ENCODE assay signal across 8 cellular contexts in genomic region chr7:82017334-82017943, GRCh38.
A peak's percentile ranks its signal among the peaks of the same experiment; 100 is the strongest.
DNase-seq lines count a peak whose midpoint lies in the region; ATAC-seq and TF ChIP-seq lines count a peak whose summit lies in the region.

No MANE protein-coding gene starts in this region.

- no peak overlapping the region for H2BK15ac ChIP-seq in neuronal stem cell (ENCODE audit: low read length)

- peaks cover 1 to 3% of the 10 kb centered on the region in 2 donors for H3K4me1 ChIP-seq in neuronal stem cell (ENCODE audit: control insufficient read depth in 2 of 2, insufficient read depth in 1 of 2, low read depth in 1 of 2, low read length in 2 of 2)

- TF ChIP-seq CTCF in GM06990 (IDR thresholded peaks at IDR 0.05; ENCODE audit: insufficient read depth, low read length, poor library complexity, severe bottlenecking), result peak; percentile 27

- H3K14ac ChIP-seq in neuronal stem cell (ENCODE audit: low read length), result no peak overlapping the region

- WGBS in neuronal stem cell (ENCODE audit: extremely low coverage in 2 of 2, insufficient read length in 2 of 2, insufficient replicate concordance in 1 of 2), 2 donors, result no CpG with 5 or more reads among the region's 1 CpG

- H3K4ac ChIP-seq in neuronal stem cell (ENCODE audit: low read length), result no peak overlapping the region

- no peak overlapping the region for H2BK120ac ChIP-seq in neuronal stem cell (ENCODE audit: low read depth, low read length)

- H3K36me3 ChIP-seq in GM06990 (ENCODE audit: control insufficient read depth, insufficient read depth, low read length) (no peaks in the 10 kb centered on the region), neuronal stem cell (replicated peaks in 1 of 2; ENCODE audit: control insufficient read depth in 2 of 2, insufficient read depth in 2 of 2, low read length in 2 of 2) (no peaks in the 10 kb centered on the region)

- H2BK12ac ChIP-seq in neuronal stem cell (ENCODE audit: low read length), result no peak overlapping the region

- no peaks in the 10 kb centered on the region for H3K9me3 ChIP-seq in neuronal stem cell (replicated peaks in 1 of 2; ENCODE audit: control insufficient read depth in 2 of 2, insufficient read depth in 1 of 2, low read depth in 1 of 2, low read length in 2 of 2)

- H3K79me1 ChIP-seq in neuronal stem cell (ENCODE audit: low read depth, low read length), result no peaks in the 10 kb centered on the region

- H3K27ac ChIP-seq in neuronal stem cell (replicated peaks; ENCODE audit: low read length), result no peak overlapping the region

- H4K8ac ChIP-seq in neuronal stem cell (ENCODE audit: low read depth, low read length), result no peak overlapping the region

- H3K23ac ChIP-seq in neuronal stem cell (ENCODE audit: low read depth, low read length, poor library complexity), result no peak overlapping the region

- DNase-seq in GM06990 (ENCODE audit: extremely low read depth, insufficient read length), result no peak
- DNase-seq in NCI-H1417 (lab: John Stamatoyannopoulos, UW), result peak in 2 of 3 experiments; percentile 46 to 57
- DNase-seq in dermis blood vessel endothelial cell, result peak; percentile 63
- no peak for DNase-seq in neuronal stem cell (ENCODE audit: low spot score)
- no peak for DNase-seq in stimulated activated CD4-positive, alpha-beta T cell treated with anti-CD3 and anti-CD28 coated beads, Interleukin-4, amount 100 ng/mL, for 4 hours
- DNase-seq in T-helper 9 cell, result no peak

- no peak overlapping the region for H2BK5ac ChIP-seq in neuronal stem cell (ENCODE audit: low read length)

- H4K91ac ChIP-seq in neuronal stem cell (ENCODE audit: low read depth, low read length, poor library complexity), result no peak overlapping the region

- peak overlapping the region; percentile 27 for H2AFZ ChIP-seq in neuronal stem cell (ENCODE audit: low read length)

- H3K4me3 ChIP-seq in GM06990 (replicated peaks; ENCODE audit: low read depth, low read length) (no peak overlapping the region), neuronal stem cell (ENCODE audit: low read length in 2 of 2) (no peak overlapping the region)

- no peak overlapping the region for H3K9ac ChIP-seq in neuronal stem cell (ENCODE audit: low read depth, low read length, poor library complexity)

- ATAC-seq in GM18868 (IDR thresholded peaks at IDR 0.05; ENCODE audit: unreplicated experiment) (no peak), HG02610 (IDR thresholded peaks at IDR 0.05; ENCODE audit: unreplicated experiment) (no peak)

- no peaks in the 10 kb centered on the region for H3K27me3 ChIP-seq in GM06990 (replicated peaks; ENCODE audit: control insufficient read depth, insufficient read depth, low read length)
- H3K27me3 ChIP-seq in neuronal stem cell (ENCODE audit: control insufficient read depth in 3 of 3, insufficient read depth in 3 of 3, low read depth in 1 of 3, low read length in 3 of 3), result no peaks in the 10 kb centered on the region

- H2AK5ac ChIP-seq in neuronal stem cell (ENCODE audit: low read depth, low read length), result no peak overlapping the region

- H3K18ac ChIP-seq in neuronal stem cell (ENCODE audit: low read length), result no peak overlapping the region

- H3K4me2 ChIP-seq in neuronal stem cell (ENCODE audit: insufficient read depth, low read length, poor library complexity, severe bottlenecking), result no peak overlapping the region

Comparison
In these comparisons a context has a peak if more than half of its experiments do, and no peak if none do; other contexts are left out.
1. DNase-seq: peak in NCI-H1417 (2 of 3) and dermis blood vessel endothelial cell (single experiment); none in GM06990 (single experiment), neuronal stem cell (single experiment), stimulated activated CD4-positive, alpha-beta T cell treated with anti-CD3 and anti-CD28 coated beads, Interleukin-4, amount 100 ng/mL, for 4 hours (0 of 2) and T-helper 9 cell (single experiment).